In the genomic region with DNA sequence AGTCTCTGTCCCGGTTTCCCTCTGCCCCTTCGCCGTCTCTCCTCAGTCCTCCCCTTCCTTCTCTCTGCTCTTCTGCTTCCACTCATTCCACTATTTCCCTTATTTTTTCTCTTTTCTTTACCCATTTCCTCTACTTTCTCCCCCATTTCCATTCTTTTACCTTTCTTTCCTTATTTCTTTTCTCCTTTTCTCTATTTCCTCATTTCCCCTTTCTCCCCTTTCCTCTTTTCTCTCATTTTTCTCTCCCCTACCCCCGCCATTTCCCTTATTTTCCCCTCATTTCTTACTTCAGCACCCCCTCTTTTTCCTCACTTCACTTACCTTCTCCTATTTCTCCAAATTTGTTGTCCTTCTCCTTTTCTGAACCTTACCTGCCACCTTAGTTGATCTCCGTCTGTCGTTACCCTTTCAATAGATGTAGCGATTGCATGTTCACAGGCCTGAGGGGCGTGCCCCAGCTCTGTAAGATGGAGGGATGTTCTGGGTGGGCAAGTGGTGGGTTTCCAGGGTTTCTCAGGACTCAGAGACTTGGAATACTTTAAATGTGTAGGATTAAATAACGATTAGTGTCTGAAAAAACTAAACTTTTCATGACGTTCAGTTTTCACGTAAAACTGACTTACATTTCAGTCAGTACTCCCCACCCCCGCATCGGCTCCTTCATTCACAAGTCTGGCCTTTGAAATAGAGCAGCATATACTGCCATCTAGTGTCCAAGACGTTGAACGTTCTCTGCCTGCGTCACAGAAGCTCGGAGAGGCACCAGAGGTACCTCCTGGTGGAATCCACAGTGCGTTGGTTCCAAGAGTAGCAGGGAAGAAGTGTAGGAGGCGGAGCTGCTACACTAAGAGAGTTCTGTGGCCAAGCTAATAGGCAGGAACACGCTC, we compare ENCODE assay signal across 8 cellular contexts. TPM values are rescaled to one million over a fixed set of nuclear protein-coding genes. Genes with fewer than 3 reads are reported as not detected.
DNase-seq lines count a peak whose midpoint lies in the region; ATAC-seq, FAIRE-seq and TF ChIP-seq lines count a peak whose summit lies in the region.

No MANE protein-coding gene starts in this region.

- H3K4me1 Mint-ChIP-seq in chondrocyte (ENCODE audit: low read depth) = peaks cover 25% of the 10 kb centered on the region

- peaks cover 4% of the 10 kb centered on the region for H3K36me3 Mint-ChIP-seq in chondrocyte (ENCODE audit: low read depth)

- peak overlapping the region; percentile 79 for H3K4me3 Mint-ChIP-seq in chondrocyte (ENCODE audit: unreplicated experiment)

- H3K27me3 Mint-ChIP-seq in chondrocyte (ENCODE audit: low read depth) = no peaks in the 10 kb centered on the region

- peaks cover 0 to 13% of the 10 kb centered on the region in 2 donors for H3K4me1 ChIP-seq in kidney (ENCODE audit: control insufficient read depth in 1 of 2, insufficient read depth in 1 of 2, low read depth in 1 of 2, low read length in 2 of 2)

- H3K27ac ChIP-seq in AG04450 (ENCODE audit: low read depth, low read length) = no peak overlapping the region
- H3K27ac ChIP-seq in kidney (ENCODE audit: low read depth in 2 of 2, low read length in 2 of 2) = no peak overlapping the region

- peak overlapping the region in 1 of 2 donors; percentile 26 for H3K9ac ChIP-seq in kidney (ENCODE audit: low read length in 2 of 2)

- peak; percentile 76 for ATAC-seq in GM18868 (IDR thresholded peaks at IDR 0.05; ENCODE audit: unreplicated experiment)
- ATAC-seq in HG03196 (IDR thresholded peaks at IDR 0.05; ENCODE audit: unreplicated experiment) = peak; percentile 78

- POLR2A ChIA-PET in AG04450 (lab: Yijun Ruan, JAX) = interaction anchor here (0.7 to 0.9 kb wide), 2 partner anchors 61 to 119 kb away, joined by 5 to 7 read pairs; no protein-coding TSS in a partner anchor

- peak overlapping the region; percentile 50 for H3K4me3 ChIP-seq in AG04450 (ENCODE audit: low read depth, low read length)
- peak overlapping the region; percentile 36 to 64 for H3K4me3 ChIP-seq in kidney (ENCODE audit: low read length in 2 of 2)

- CTCF ChIA-PET in AG04450 (lab: Charles Lee) = interaction anchor here (0.6 to 4.9 kb wide), 18 partner anchors 9 to 883 kb away, joined by 3 to 63 read pairs (median 5); partner anchors contain the start of gene MID2

- H3K27me3 ChIP-seq in AG04450 (ENCODE audit: control insufficient read depth, insufficient read depth, low read length) = peaks cover 22% of the 10 kb centered on the region

- DNase-seq in AG04450 (ENCODE audit: low read depth, low spot score) (peak; percentile 62), NCI-H2227 treated with DMSO at 0.1 percent for 48 hours (lab: John Stamatoyannopoulos, UW) (peak; percentile 93), chondrocyte (ENCODE audit: low spot score) (no peak), kidney (peak; percentile 88)
- peak; percentile 41 for DNase-seq in activated CD4-positive, CD25-positive, alpha-beta regulatory T cell treated with anti-CD3 and anti-CD28 coated beads, Interleukin-2, amount 50 U/mL, for 16 hours (ENCODE audit: low read depth, low spot score)
- DNase-seq in stimulated activated CD4-positive, alpha-beta T cell treated with anti-CD3 and anti-CD28 coated beads, Interleukin-15, amount 100 ng/mL, for 1 hour (ENCODE audit: low read depth in 1 of 2, low spot score in 1 of 2) = peak; percentile 14 to 41

- H3K36me3 ChIP-seq in kidney (ENCODE audit: control insufficient read depth in 1 of 2, insufficient read depth in 2 of 2, low read length in 2 of 2) = no peaks in the 10 kb centered on the region

- peak overlapping the region; percentile 93 for H3K27ac Mint-ChIP-seq in chondrocyte (ENCODE audit: unreplicated experiment)

- TF ChIP-seq CTCF in AG04450 (IDR thresholded peaks at IDR 0.05; ENCODE audit: low read depth, low read length) (peak; percentile 60), chondrocyte (IDR thresholded peaks at IDR 0.05) (peak; percentile 87), kidney (IDR thresholded peaks at IDR 0.05; ENCODE audit: borderline replicate concordance, extremely low read depth, insufficient read depth) (peak; percentile 82)

- H3K9me3 ChIP-seq in AG04450 (ENCODE audit: control insufficient read depth, insufficient read depth, low read length) = no peaks in the 10 kb centered on the region
- H3K9me3 ChIP-seq in kidney (ENCODE audit: control insufficient read depth in 1 of 2, low read length in 2 of 2) = no peaks in the 10 kb centered on the region

- intact Hi-C loops in kidney (cut with DNase I) = loop anchor here (10.0 kb wide), 1 partner anchor 112 kb away; no protein-coding TSS in a partner anchor

- peak; percentile 98 for FAIRE-seq in kidney (lab: Jason Lieb, UNC)

- no peaks in the 10 kb centered on the region for H3K9me3 Mint-ChIP-seq in chondrocyte (ENCODE audit: low read depth)

RNA-seq across cellular contexts. Expression of gene NCBP2L, which starts 0.6 kb away (rescaled TPM):
- not detected in 2 replicates for polyA plus RNA-seq in AG04450 (2011; rRNA removed)
- not detected in 2 replicates for polyA minus RNA-seq in AG04450 (2011; rRNA and poly(A)+ RNA removed)
- total RNA-seq in chondrocyte = not detected in 3 replicates
- not detected for total RNA-seq in kidney
- polyA plus RNA-seq in kidney (ENCODE audit: insufficient read depth, low read depth, low replicate concordance) = not detected

RNA-seq across cellular contexts. Expression of gene TSC22D3, which starts 1.3 kb away (rescaled TPM):
- polyA plus RNA-seq in AG04450 (2011; rRNA removed) = 22.4 and 25.3 TPM in 2 replicates
- polyA minus RNA-seq in AG04450 (2011; rRNA and poly(A)+ RNA removed) = 12.5 and 14.5 TPM in 2 replicates
- total RNA-seq in chondrocyte = 191 to 199 TPM (median 199 TPM) in 3 replicates
- 320 TPM for total RNA-seq in kidney
- polyA plus RNA-seq in kidney (ENCODE audit: insufficient read depth, low read depth, low replicate concordance) = 160 TPM

RNA-seq across cellular contexts. Expression of gene MID2, which starts 48.8 kb away (rescaled TPM):
- 1.3 and 1.6 TPM in 2 replicates for polyA plus RNA-seq in AG04450 (2011; rRNA removed)
- 9.0 and 13.4 TPM in 2 replicates for polyA minus RNA-seq in AG04450 (2011; rRNA and poly(A)+ RNA removed)
- 18.0 to 19.8 TPM (median 18.7 TPM) in 3 replicates for total RNA-seq in chondrocyte
- total RNA-seq in kidney = 16.5 TPM
- 2.7 TPM for polyA plus RNA-seq in kidney (ENCODE audit: insufficient read depth, low read depth, low replicate concordance)
